2 cellular contexts compared by ENCODE assay signal in the genomic region with DNA sequence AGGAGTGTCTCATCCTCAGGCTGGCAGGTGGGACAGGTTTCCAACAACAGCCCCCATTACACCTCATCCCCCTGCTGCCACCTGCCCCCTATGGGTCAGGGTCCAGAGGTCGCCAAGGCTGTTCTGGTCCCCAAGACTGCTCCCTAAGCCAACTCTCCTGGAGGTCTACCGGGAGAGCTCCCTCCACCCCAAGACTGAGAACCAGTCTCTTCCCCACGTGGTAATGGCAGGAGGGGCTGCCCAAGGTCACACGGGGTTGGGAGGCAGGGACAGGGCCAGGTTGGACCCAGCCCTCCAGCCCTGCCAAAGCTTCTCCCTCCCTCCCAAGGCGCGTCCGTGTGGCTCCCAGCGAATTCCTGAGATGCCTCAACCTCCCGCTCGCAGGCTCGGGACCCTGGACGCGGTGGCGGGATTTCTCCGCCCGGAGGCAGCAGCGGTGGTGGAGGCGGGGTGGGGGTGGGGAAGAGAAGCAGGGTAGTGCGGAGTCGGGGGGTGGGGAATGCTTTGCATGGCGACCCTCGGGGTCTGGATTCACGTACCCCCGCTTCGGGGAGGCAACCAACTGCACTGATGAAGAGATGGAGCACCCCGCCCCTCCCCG.
TF ChIP-seq lines count a peak whose summit lies in the region.

No MANE protein-coding gene starts in this region.

TF ChIP-seq in GM12878, 131 proteins besides CTCF, POLR2A, EP300 and RAD21:
- no peak for TF ChIP-seq CEBPB (IDR thresholded peaks at IDR 0.05; ENCODE audit: borderline replicate concordance in 1 of 2, low read depth in 2 of 2, low read length in 2 of 2)
- TF ChIP-seq HCFC1 (IDR thresholded peaks at IDR 0.05; ENCODE audit: low read length), result no peak
- no peak for TF ChIP-seq ASH2L (IDR thresholded peaks at IDR 0.05; ENCODE audit: borderline replicate concordance, low read depth)
- no peak for TF ChIP-seq BCL11A (IDR thresholded peaks at IDR 0.05; ENCODE audit: low read depth, low read length)
- TF ChIP-seq DPF2 (IDR thresholded peaks at IDR 0.05), result no peak
- no peak for TF ChIP-seq E2F4 (IDR thresholded peaks at IDR 0.05; ENCODE audit: low read depth, low read length)
- TF ChIP-seq SRF (IDR thresholded peaks at IDR 0.05; ENCODE audit: low read depth in 2 of 2, low read length in 2 of 2), result no peak
- TF ChIP-seq ZNF274 (IDR thresholded peaks at IDR 0.05; ENCODE audit: insufficient read depth, insufficient read length), result no peak
- TF ChIP-seq POU2F2 (IDR thresholded peaks at IDR 0.05; ENCODE audit: borderline replicate concordance, low read depth, low read length), result no peak
- no peak for TF ChIP-seq RBBP5 (conservative IDR thresholded peaks at IDR 0.05)
- no peak for TF ChIP-seq SPI1 (IDR thresholded peaks at IDR 0.05; ENCODE audit: borderline replicate concordance, insufficient read depth, low read depth, low read length)
- TF ChIP-seq NRF1 (conservative IDR thresholded peaks at IDR 0.05; ENCODE audit: low read depth, low read length), result no peak
- no peak for TF ChIP-seq TCF7 (IDR thresholded peaks at IDR 0.05; ENCODE audit: borderline replicate concordance)
- no peak for TF ChIP-seq SMAD5 (IDR thresholded peaks at IDR 0.05; ENCODE audit: low read depth)
- TF ChIP-seq ESRRA (IDR thresholded peaks at IDR 0.05; ENCODE audit: low read length), result no peak
- no peak for TF ChIP-seq CHD4 (IDR thresholded peaks at IDR 0.05)
- TF ChIP-seq KLF5 (IDR thresholded peaks at IDR 0.05; ENCODE audit: partially characterized antibody), result no peak
- no peak for TF ChIP-seq NFYA (IDR thresholded peaks at IDR 0.05; ENCODE audit: borderline replicate concordance, low read depth, low read length)

TF ChIP-seq in HepG2, 621 proteins besides CTCF, POLR2A, EP300 and RAD21 (continues in another document):
- TF ChIP-seq, protein P1, sequence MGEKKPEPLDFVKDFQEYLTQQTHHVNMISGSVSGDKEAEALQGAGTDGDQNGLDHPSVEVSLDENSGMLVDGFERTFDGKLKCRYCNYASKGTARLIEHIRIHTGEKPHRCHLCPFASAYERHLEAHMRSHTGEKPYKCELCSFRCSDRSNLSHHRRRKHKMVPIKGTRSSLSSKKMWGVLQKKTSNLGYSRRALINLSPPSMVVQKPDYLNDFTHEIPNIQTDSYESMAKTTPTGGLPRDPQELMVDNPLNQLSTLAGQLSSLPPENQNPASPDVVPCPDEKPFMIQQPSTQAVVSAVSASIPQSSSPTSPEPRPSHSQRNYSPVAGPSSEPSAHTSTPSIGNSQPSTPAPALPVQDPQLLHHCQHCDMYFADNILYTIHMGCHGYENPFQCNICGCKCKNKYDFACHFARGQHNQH (CRISPR knock-in tag; IDR thresholded peaks at IDR 0.05), result no peak
- TF ChIP-seq SOX13 (IDR thresholded peaks at IDR 0.05) (no peak), SOX13 (CRISPR knock-in tag; conservative IDR thresholded peaks at IDR 0.05 in 1 of 2, IDR thresholded peaks at IDR 0.05 in 1 of 2) (no peak), FOXK1 (CRISPR knock-in tag; IDR thresholded peaks at IDR 0.05; ENCODE audit: borderline replicate concordance, low read depth) (no peak), HES4 (CRISPR knock-in tag; IDR thresholded peaks at IDR 0.05; ENCODE audit: borderline replicate concordance) (peak; percentile 41; the same call in 1 of the 2 replicates), SRSF1 (optimal IDR thresholded peaks at IDR 0.05; ENCODE audit: low read depth, low read length) (peak; percentile 27), TEAD3 (CRISPR knock-in tag; optimal IDR thresholded peaks at IDR 0.05; ENCODE audit: borderline replicate concordance) (peak; percentile 64), KDM6A (CRISPR knock-in tag; IDR thresholded peaks at IDR 0.05; ENCODE audit: low read depth) (no peak), SUZ12 (IDR thresholded peaks at IDR 0.05; ENCODE audit: low read depth, low read length) (no peak), SKI (IDR thresholded peaks at IDR 0.05; ENCODE audit: partially characterized antibody) (no peak), NFIC (IDR thresholded peaks at IDR 0.05; ENCODE audit: low read length) (no peak), NR2F2 (IDR thresholded peaks at IDR 0.05; ENCODE audit: borderline replicate concordance, low read depth) (no peak), ZSCAN25 (CRISPR knock-in tag; IDR thresholded peaks at IDR 0.05) (no peak), TGIF2 (CRISPR knock-in tag; IDR thresholded peaks at IDR 0.05) (peak; percentile 8; the same call in 1 of the 2 replicates), SNAPC4 (CRISPR knock-in tag; IDR thresholded peaks at IDR 0.05) (no peak), FOXM1 (CRISPR knock-in tag; IDR thresholded peaks at IDR 0.05) (no peak), RXRA (CRISPR knock-in tag; IDR thresholded peaks at IDR 0.05) (no peak), ZNF879 (CRISPR knock-in tag; IDR thresholded peaks at IDR 0.05) (no peak), IKZF1 (IDR thresholded peaks at IDR 0.05) (no peak), TIGD3 (CRISPR knock-in tag; IDR thresholded peaks at IDR 0.05; ENCODE audit: borderline replicate concordance) (no peak), ZNF558 (CRISPR knock-in tag; IDR thresholded peaks at IDR 0.05; ENCODE audit: borderline replicate concordance) (no peak; the same call in 1 of the 2 replicates), ZFY (CRISPR knock-in tag; IDR thresholded peaks at IDR 0.05) (no peak), SETDB1 (CRISPR knock-in tag; IDR thresholded peaks at IDR 0.05; ENCODE audit: borderline replicate concordance) (no peak), ZNF326 (CRISPR knock-in tag; IDR thresholded peaks at IDR 0.05; ENCODE audit: borderline replicate concordance) (no peak), JUNB (CRISPR knock-in tag; IDR thresholded peaks at IDR 0.05; ENCODE audit: borderline replicate concordance) (no peak), ZNF589 (CRISPR knock-in tag; conservative IDR thresholded peaks at IDR 0.05) (no peak), ZKSCAN8 (CRISPR knock-in tag; IDR thresholded peaks at IDR 0.05; ENCODE audit: borderline replicate concordance) (no peak), HMGA1 (CRISPR knock-in tag; conservative IDR thresholded peaks at IDR 0.05) (no peak), MATR3 (CRISPR knock-in tag; IDR thresholded peaks at IDR 0.05) (no peak), EED (CRISPR knock-in tag; IDR thresholded peaks at IDR 0.05) (no peak), SAFB2 (CRISPR knock-in tag; IDR thresholded peaks at IDR 0.05; ENCODE audit: borderline replicate concordance, low read depth) (no peak), CBX1 (IDR thresholded peaks at IDR 0.05; ENCODE audit: low read depth) (peak; percentile 14)
- TF ChIP-seq, protein P2, sequence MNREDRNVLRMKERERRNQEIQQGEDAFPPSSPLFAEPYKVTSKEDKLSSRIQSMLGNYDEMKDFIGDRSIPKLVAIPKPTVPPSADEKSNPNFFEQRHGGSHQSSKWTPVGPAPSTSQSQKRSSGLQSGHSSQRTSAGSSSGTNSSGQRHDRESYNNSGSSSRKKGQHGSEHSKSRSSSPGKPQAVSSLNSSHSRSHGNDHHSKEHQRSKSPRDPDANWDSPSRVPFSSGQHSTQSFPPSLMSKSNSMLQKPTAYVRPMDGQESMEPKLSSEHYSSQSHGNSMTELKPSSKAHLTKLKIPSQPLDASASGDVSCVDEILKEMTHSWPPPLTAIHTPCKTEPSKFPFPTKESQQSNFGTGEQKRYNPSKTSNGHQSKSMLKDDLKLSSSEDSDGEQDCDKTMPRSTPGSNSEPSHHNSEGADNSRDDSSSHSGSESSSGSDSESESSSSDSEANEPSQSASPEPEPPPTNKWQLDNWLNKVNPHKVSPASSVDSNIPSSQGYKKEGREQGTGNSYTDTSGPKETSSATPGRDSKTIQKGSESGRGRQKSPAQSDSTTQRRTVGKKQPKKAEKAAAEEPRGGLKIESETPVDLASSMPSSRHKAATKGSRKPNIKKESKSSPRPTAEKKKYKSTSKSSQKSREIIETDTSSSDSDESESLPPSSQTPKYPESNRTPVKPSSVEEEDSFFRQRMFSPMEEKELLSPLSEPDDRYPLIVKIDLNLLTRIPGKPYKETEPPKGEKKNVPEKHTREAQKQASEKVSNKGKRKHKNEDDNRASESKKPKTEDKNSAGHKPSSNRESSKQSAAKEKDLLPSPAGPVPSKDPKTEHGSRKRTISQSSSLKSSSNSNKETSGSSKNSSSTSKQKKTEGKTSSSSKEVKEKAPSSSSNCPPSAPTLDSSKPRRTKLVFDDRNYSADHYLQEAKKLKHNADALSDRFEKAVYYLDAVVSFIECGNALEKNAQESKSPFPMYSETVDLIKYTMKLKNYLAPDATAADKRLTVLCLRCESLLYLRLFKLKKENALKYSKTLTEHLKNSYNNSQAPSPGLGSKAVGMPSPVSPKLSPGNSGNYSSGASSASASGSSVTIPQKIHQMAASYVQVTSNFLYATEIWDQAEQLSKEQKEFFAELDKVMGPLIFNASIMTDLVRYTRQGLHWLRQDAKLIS (CRISPR knock-in tag; IDR thresholded peaks at IDR 0.05), result no peak
- TF ChIP-seq, protein P3, sequence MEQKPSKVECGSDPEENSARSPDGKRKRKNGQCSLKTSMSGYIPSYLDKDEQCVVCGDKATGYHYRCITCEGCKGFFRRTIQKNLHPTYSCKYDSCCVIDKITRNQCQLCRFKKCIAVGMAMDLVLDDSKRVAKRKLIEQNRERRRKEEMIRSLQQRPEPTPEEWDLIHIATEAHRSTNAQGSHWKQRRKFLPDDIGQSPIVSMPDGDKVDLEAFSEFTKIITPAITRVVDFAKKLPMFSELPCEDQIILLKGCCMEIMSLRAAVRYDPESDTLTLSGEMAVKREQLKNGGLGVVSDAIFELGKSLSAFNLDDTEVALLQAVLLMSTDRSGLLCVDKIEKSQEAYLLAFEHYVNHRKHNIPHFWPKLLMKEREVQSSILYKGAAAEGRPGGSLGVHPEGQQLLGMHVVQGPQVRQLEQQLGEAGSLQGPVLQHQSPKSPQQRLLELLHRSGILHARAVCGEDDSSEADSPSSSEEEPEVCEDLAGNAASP (CRISPR knock-in tag; IDR thresholded peaks at IDR 0.05; ENCODE audit: borderline replicate concordance), result no peak
- TF ChIP-seq, protein P4, sequence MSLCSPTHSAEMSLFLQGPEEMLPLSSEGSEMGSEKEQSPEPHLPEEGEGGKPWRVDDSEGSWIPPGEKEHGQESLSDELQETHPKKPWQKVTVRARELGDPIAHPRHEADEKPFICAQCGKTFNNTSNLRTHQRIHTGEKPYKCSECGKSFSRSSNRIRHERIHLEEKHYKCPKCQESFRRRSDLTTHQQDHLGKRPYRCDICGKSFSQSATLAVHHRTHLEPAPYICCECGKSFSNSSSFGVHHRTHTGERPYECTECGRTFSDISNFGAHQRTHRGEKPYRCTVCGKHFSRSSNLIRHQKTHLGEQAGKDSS (CRISPR knock-in tag; IDR thresholded peaks at IDR 0.05; ENCODE audit: borderline replicate concordance, low read depth), result no peak
- TF ChIP-seq, protein P5, sequence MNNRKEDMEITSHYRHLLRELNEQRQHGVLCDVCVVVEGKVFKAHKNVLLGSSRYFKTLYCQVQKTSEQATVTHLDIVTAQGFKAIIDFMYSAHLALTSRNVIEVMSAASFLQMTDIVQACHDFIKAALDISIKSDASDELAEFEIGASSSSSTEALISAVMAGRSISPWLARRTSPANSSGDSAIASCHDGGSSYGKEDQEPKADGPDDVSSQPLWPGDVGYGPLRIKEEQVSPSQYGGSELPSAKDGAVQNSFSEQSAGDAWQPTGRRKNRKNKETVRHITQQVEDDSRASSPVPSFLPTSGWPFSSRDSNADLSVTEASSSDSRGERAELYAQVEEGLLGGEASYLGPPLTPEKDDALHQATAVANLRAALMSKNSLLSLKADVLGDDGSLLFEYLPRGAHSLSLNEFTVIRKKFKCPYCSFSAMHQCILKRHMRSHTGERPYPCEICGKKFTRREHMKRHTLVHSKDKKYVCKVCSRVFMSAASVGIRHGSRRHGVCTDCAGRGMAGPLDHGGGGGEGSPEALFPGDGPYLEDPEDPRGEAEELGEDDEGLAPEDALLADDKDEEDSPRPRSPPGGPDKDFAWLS (CRISPR knock-in tag; IDR thresholded peaks at IDR 0.05; ENCODE audit: borderline replicate concordance), result no peak
- TF ChIP-seq, protein P6, sequence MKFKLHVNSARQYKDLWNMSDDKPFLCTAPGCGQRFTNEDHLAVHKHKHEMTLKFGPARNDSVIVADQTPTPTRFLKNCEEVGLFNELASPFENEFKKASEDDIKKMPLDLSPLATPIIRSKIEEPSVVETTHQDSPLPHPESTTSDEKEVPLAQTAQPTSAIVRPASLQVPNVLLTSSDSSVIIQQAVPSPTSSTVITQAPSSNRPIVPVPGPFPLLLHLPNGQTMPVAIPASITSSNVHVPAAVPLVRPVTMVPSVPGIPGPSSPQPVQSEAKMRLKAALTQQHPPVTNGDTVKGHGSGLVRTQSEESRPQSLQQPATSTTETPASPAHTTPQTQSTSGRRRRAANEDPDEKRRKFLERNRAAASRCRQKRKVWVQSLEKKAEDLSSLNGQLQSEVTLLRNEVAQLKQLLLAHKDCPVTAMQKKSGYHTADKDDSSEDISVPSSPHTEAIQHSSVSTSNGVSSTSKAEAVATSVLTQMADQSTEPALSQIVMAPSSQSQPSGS (CRISPR knock-in tag; IDR thresholded peaks at IDR 0.05), result no peak
